ENCODE assay signal across 20 cellular contexts in genomic region chr9:113922160-113922559, GRCh38.
"Had no signal": no experiment of that assay in that cellular context is flagged by ENCODE, and none has a peak within 500 bp of the region (broad histone marks: within the 10 kb centered on the region; RNA-seq: fewer than 3 reads in every experiment).

No MANE protein-coding gene starts in this region.

- DNase-seq: activated CD4-positive, alpha-beta memory T cell treated with anti-CD3 and anti-CD28 coated beads for 36 hours; activated CD4-positive, alpha-beta T cell treated with anti-CD3 and anti-CD28 coated beads for 1 hour; activated CD8-positive, alpha-beta memory T cell treated with anti-CD3 and anti-CD28 coated beads, Interleukin-2, amount 50 U/mL, for 4 hours; activated effector memory CD4-positive, alpha-beta T cell treated with anti-CD3 and anti-CD28 coated beads, Interleukin-2, amount 50 U/mL, for 16 hours; activated T-cell treated with anti-CD3 and anti-CD28 coated beads, Interleukin-2, amount 50 U/mL, for 48 hours; amniotic stem cell; body of pancreas; central memory CD4-positive, alpha-beta T cell; cortex of kidney; effector CD8-positive, alpha-beta T cell; foreskin fibroblast; naive B cell; T-helper 1 cell; T1000; trophoblast cell had no signal

- H3K36me3 Mint-ChIP-seq: activated CD4-positive, alpha-beta memory T cell treated with anti-CD3 and anti-CD28 coated beads for 36 hours had no signal

- H3K27me3 Mint-ChIP-seq: activated CD4-positive, alpha-beta memory T cell treated with anti-CD3 and anti-CD28 coated beads for 36 hours; activated naive CD8-positive, alpha-beta T cell; naive B cell; stimulated activated naive CD8-positive, alpha-beta T cell treated with anti-CD3 and anti-CD28 coated beads, Interleukin-15, Interleukin-2, amounts not matched to agents 100 ng/mL and 50 ng/mL, for 24 hours had no signal

- H3K4me3 ChIP-seq: body of pancreas, neural progenitor cell, skin epidermis, suprapubic skin had no signal

- H3K27ac Mint-ChIP-seq: activated CD4-positive, alpha-beta memory T cell treated with anti-CD3 and anti-CD28 coated beads for 36 hours; activated naive CD8-positive, alpha-beta T cell; neural progenitor cell; stimulated activated naive CD8-positive, alpha-beta T cell treated with anti-CD3 and anti-CD28 coated beads, Interleukin-15, Interleukin-2, amounts not matched to agents 100 ng/mL and 50 ng/mL, for 24 hours had no signal

- H3K4me3 Mint-ChIP-seq: activated CD4-positive, alpha-beta memory T cell treated with anti-CD3 and anti-CD28 coated beads for 36 hours; activated naive CD8-positive, alpha-beta T cell; naive B cell; neural progenitor cell; stimulated activated naive CD8-positive, alpha-beta T cell treated with anti-CD3 and anti-CD28 coated beads, Interleukin-15, Interleukin-2, amounts not matched to agents 100 ng/mL and 50 ng/mL, for 24 hours had no signal

- H3K36me3 ChIP-seq: suprapubic skin had no signal

- H3K27me3 ChIP-seq: body of pancreas, neural progenitor cell, suprapubic skin had no signal
